14 cellular contexts compared by ENCODE assay signal in genomic region chr3:185406127-185406620, GRCh38.
"Had no signal": no experiment of that assay in that cellular context is flagged by ENCODE, and none has a peak within 500 bp of the region (broad histone marks: within the 10 kb centered on the region; RNA-seq: fewer than 3 reads in every experiment).

No MANE protein-coding gene starts in this region.

- H3K4me1 ChIP-seq: prostate gland, right lobe of liver had no signal

- DNase-seq: activated CD4-positive, alpha-beta T cell treated with anti-CD3 and anti-CD28 coated beads, Interleukin-2, amount 50 U/mL, for 1 hour; activated CD4-positive, CD25-positive, alpha-beta regulatory T cell; activated naive CD4-positive, alpha-beta T cell treated with anti-CD3 and anti-CD28 coated beads, Interleukin-2, amount 50 U/mL, for 16 hours; activated T-cell treated with anti-CD3 and anti-CD28 coated beads for 4 hours; body of pancreas; nucleus accumbens; right lobe of liver; T-helper 17 cell had no signal

- H3K4me3 Mint-ChIP-seq: activated T-helper 17 cell treated with anti-CD3 and anti-CD28 coated beads, Interleukin-2, amount 50 U/mL, for 72 hours; central memory CD8-positive, alpha-beta T cell; natural killer cell treated with Interleukin-12 subunit alpha and Interleukin-12 subunit beta and Interleukin-15 and Interleukin-18, amount 100 ng/mL, for 72 hours; stimulated activated effector memory CD8-positive, alpha-beta T cell treated with anti-CD3 and anti-CD28 coated beads, Interleukin-12 subunit alpha, Interleukin-12 subunit beta, amount 100 ng/mL, for 72 hours; T-helper 17 cell had no signal

- ATAC-seq: activated T-helper 17 cell treated with anti-CD3 and anti-CD28 coated beads, Interleukin-2, amount 50 U/mL, for 72 hours; body of pancreas; gastroesophageal sphincter; natural killer cell treated with Interleukin-12 subunit alpha and Interleukin-12 subunit beta and Interleukin-15 and Interleukin-18, amount 100 ng/mL, for 72 hours; stimulated activated effector memory CD8-positive, alpha-beta T cell treated with anti-CD3 and anti-CD28 coated beads, Interleukin-12 subunit alpha, Interleukin-12 subunit beta, amount 100 ng/mL, for 72 hours; T-helper 17 cell had no signal

- H3K9me3 Mint-ChIP-seq: activated T-helper 17 cell treated with anti-CD3 and anti-CD28 coated beads, Interleukin-2, amount 50 U/mL, for 72 hours; central memory CD8-positive, alpha-beta T cell; natural killer cell treated with Interleukin-12 subunit alpha and Interleukin-12 subunit beta and Interleukin-15 and Interleukin-18, amount 100 ng/mL, for 72 hours; stimulated activated effector memory CD8-positive, alpha-beta T cell treated with anti-CD3 and anti-CD28 coated beads, Interleukin-12 subunit alpha, Interleukin-12 subunit beta, amount 100 ng/mL, for 72 hours had no signal

- H3K9me3 ChIP-seq: body of pancreas, gastroesophageal sphincter, prostate gland, right lobe of liver had no signal

- H3K27me3 Mint-ChIP-seq: activated T-helper 17 cell treated with anti-CD3 and anti-CD28 coated beads, Interleukin-2, amount 50 U/mL, for 72 hours; central memory CD8-positive, alpha-beta T cell had no signal

- H3K36me3 Mint-ChIP-seq: natural killer cell treated with Interleukin-12 subunit alpha and Interleukin-12 subunit beta and Interleukin-15 and Interleukin-18, amount 100 ng/mL, for 72 hours; stimulated activated effector memory CD8-positive, alpha-beta T cell treated with anti-CD3 and anti-CD28 coated beads, Interleukin-12 subunit alpha, Interleukin-12 subunit beta, amount 100 ng/mL, for 72 hours had no signal

- H3K27ac Mint-ChIP-seq: activated T-helper 17 cell treated with anti-CD3 and anti-CD28 coated beads, Interleukin-2, amount 50 U/mL, for 72 hours; natural killer cell treated with Interleukin-12 subunit alpha and Interleukin-12 subunit beta and Interleukin-15 and Interleukin-18, amount 100 ng/mL, for 72 hours; stimulated activated effector memory CD8-positive, alpha-beta T cell treated with anti-CD3 and anti-CD28 coated beads, Interleukin-12 subunit alpha, Interleukin-12 subunit beta, amount 100 ng/mL, for 72 hours; T-helper 17 cell had no signal

- H3K4me3 ChIP-seq: body of pancreas, gastroesophageal sphincter, prostate gland, right lobe of liver had no signal

- H3K4me1 Mint-ChIP-seq: activated T-helper 17 cell treated with anti-CD3 and anti-CD28 coated beads, Interleukin-2, amount 50 U/mL, for 72 hours; central memory CD8-positive, alpha-beta T cell; stimulated activated effector memory CD8-positive, alpha-beta T cell treated with anti-CD3 and anti-CD28 coated beads, Interleukin-12 subunit alpha, Interleukin-12 subunit beta, amount 100 ng/mL, for 72 hours; T-helper 17 cell had no signal

- H3K36me3 ChIP-seq: gastroesophageal sphincter, prostate gland, right lobe of liver had no signal
